ENCODE assay signal across 18 cellular contexts in the genomic region with DNA sequence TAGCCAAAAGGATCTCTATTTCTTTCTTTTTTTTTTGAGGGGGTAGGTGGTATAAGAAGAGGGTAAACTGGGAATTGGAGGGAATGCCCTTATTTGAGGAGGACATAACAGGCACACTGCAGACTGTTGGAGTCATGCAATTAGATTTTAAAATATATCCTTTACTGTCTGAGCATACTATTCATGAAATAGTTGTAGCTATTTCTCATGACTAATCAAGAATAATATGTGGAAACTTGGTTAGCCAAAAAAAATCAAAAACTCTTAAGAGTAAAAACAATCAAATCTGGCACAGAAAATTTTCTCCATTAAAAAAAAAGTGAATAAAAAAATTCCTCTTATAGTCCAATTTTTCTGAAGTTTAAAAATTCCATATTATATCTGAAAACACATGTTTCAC.
"Had no signal": no experiment of that assay in that cellular context is flagged by ENCODE, and none has a peak within 500 bp of the region (broad histone marks: within the 10 kb centered on the region; RNA-seq: fewer than 3 reads in every experiment).

No MANE protein-coding gene starts in this region.

- H3K27me3 Mint-ChIP-seq: activated B cell treated with CpG ODN at 0.5 μM for 24 hours; activated CD4-positive, alpha-beta T cell treated with anti-CD3 and anti-CD28 coated beads, Interleukin-2, amount 10 ng/mL, durations not matched to agents 7 days and 5 days; activated naive CD8-positive, alpha-beta T cell treated with anti-CD3 and anti-CD28 coated beads, Interleukin-2, amount 50 U/mL, for 24 hours; central memory CD8-positive, alpha-beta T cell; naive thymus-derived CD8-positive, alpha-beta T cell had no signal

- ATAC-seq: activated naive CD8-positive, alpha-beta T cell treated with anti-CD3 and anti-CD28 coated beads, Interleukin-2, amount 50 U/mL, for 24 hours; body of pancreas; gastroesophageal sphincter; lower lobe of right lung; naive thymus-derived CD8-positive, alpha-beta T cell had no signal

- H3K27me3 ChIP-seq: body of pancreas, dorsolateral prefrontal cortex, esophagus squamous epithelium, gastroesophageal sphincter, transverse colon had no signal

- H3K9me3 Mint-ChIP-seq: central memory CD8-positive, alpha-beta T cell had no signal

- H3K27ac Mint-ChIP-seq: activated B cell treated with CpG ODN at 0.5 μM for 24 hours; activated CD4-positive, alpha-beta T cell treated with anti-CD3 and anti-CD28 coated beads, Interleukin-2, amount 10 ng/mL, durations not matched to agents 7 days and 5 days; activated naive CD8-positive, alpha-beta T cell treated with anti-CD3 and anti-CD28 coated beads, Interleukin-2, amount 50 U/mL, for 24 hours; naive thymus-derived CD8-positive, alpha-beta T cell had no signal

- H3K27ac ChIP-seq: body of pancreas, dorsolateral prefrontal cortex, esophagus squamous epithelium, gastroesophageal sphincter, lower lobe of right lung, skin epidermis, transverse colon had no signal

- DNase-seq: activated B cell treated with CpG ODN at 0.5 μM for 24 hours; activated CD4-positive, alpha-beta T cell treated with anti-CD3 and anti-CD28 coated beads, Interleukin-2, amount 10 ng/mL, durations not matched to agents 7 days and 5 days; activated CD8-positive, alpha-beta memory T cell treated with anti-CD3 and anti-CD28 coated beads for 24 hours; activated naive CD4-positive, alpha-beta T cell treated with Interleukin-2 at 50 U/mL for 16 hours; activated naive CD8-positive, alpha-beta T cell treated with anti-CD3 and anti-CD28 coated beads, Interleukin-2, amount 50 U/mL, for 24 hours; body of pancreas; dorsolateral prefrontal cortex; esophagus squamous epithelium; kidney glomerular epithelial cell; lower lobe of right lung; midbrain; naive thymus-derived CD8-positive, alpha-beta T cell; posterior cingulate gyrus; T-helper 2 cell; transverse colon had no signal

- H3K4me1 Mint-ChIP-seq: activated CD4-positive, alpha-beta T cell treated with anti-CD3 and anti-CD28 coated beads, Interleukin-2, amount 10 ng/mL, durations not matched to agents 7 days and 5 days; activated naive CD8-positive, alpha-beta T cell treated with anti-CD3 and anti-CD28 coated beads, Interleukin-2, amount 50 U/mL, for 24 hours; central memory CD8-positive, alpha-beta T cell; naive thymus-derived CD8-positive, alpha-beta T cell had no signal

- H3K4me3 Mint-ChIP-seq: activated B cell treated with CpG ODN at 0.5 μM for 24 hours; activated CD4-positive, alpha-beta T cell treated with anti-CD3 and anti-CD28 coated beads, Interleukin-2, amount 10 ng/mL, durations not matched to agents 7 days and 5 days; activated naive CD8-positive, alpha-beta T cell treated with anti-CD3 and anti-CD28 coated beads, Interleukin-2, amount 50 U/mL, for 24 hours; central memory CD8-positive, alpha-beta T cell; naive thymus-derived CD8-positive, alpha-beta T cell had no signal

- H3K4me1 ChIP-seq: body of pancreas, esophagus squamous epithelium, gastroesophageal sphincter, lower lobe of right lung, transverse colon had no signal

- H3K9me3 ChIP-seq: body of pancreas, esophagus squamous epithelium, gastroesophageal sphincter, lower lobe of right lung, transverse colon had no signal

- H3K4me3 ChIP-seq: body of pancreas, dorsolateral prefrontal cortex, esophagus squamous epithelium, gastroesophageal sphincter, lower lobe of right lung, skin epidermis, transverse colon had no signal
